In genomic region chr1:163885510-163885909, GRCh38 we compare ENCODE assay signal across 27 cellular contexts.
"Had no signal": no experiment of that assay in that cellular context is flagged by ENCODE, and none has a peak within 500 bp of the region (broad histone marks: within the 10 kb centered on the region; RNA-seq: fewer than 3 reads in every experiment).

No MANE protein-coding gene starts in this region.

- H3K36me3 Mint-ChIP-seq: immature natural killer cell, mesothelial cell of epicardium, naive B cell had no signal

- H3K27me3 ChIP-seq: colonic mucosa, esophagus squamous epithelium, foreskin keratinocyte, gastroesophageal sphincter, heart left ventricle, hepatocyte, left lung had no signal

- H3K4me2 ChIP-seq: hepatocyte had no signal

- H3K27ac ChIP-seq: colonic mucosa, epithelial cell of prostate, esophagus squamous epithelium, foreskin keratinocyte, gastroesophageal sphincter, heart left ventricle, hepatocyte, left lung, lower lobe of right lung had no signal

- H3K4me3 Mint-ChIP-seq: dendritic cell treated with granulocyte-macrophage colony-stimulating factor and Interleukin-4, amounts not matched to agents 40 ng/mL and 50 ng/mL, for 4 days; effector memory CD8-positive, alpha-beta T cell; endodermal cell; immature natural killer cell; mesothelial cell of epicardium; naive B cell had no signal

- H3K4me1 ChIP-seq: colonic mucosa, gastroesophageal sphincter, left lung, lower lobe of right lung had no signal

- H3K4me3 ChIP-seq: colonic mucosa, esophagus squamous epithelium, gastroesophageal sphincter, heart left ventricle, hepatocyte, left lung, lower lobe of right lung, mucosa of descending colon had no signal

- H3K27me3 Mint-ChIP-seq: dendritic cell treated with granulocyte-macrophage colony-stimulating factor and Interleukin-4, amounts not matched to agents 40 ng/mL and 50 ng/mL, for 4 days; effector memory CD8-positive, alpha-beta T cell; naive B cell had no signal

- DNase-seq: colonic mucosa; cortex of kidney; effector CD8-positive, alpha-beta T cell; effector memory CD8-positive, alpha-beta T cell; endodermal cell; erythroblast; esophagus squamous epithelium; foreskin keratinocyte; heart left ventricle; hypothalamus; immature natural killer cell; islet precursor cell; kidney; kidney glomerular epithelial cell; left colon; left lung; left ventricle myocardium superior; lower lobe of right lung; mesenchymal stem cell; mucosa of descending colon; naive B cell had no signal

- ATAC-seq: effector memory CD8-positive, alpha-beta T cell; esophagus mucosa; foreskin keratinocyte; gastroesophageal sphincter; heart left ventricle; left colon; left lung; left ventricle myocardium superior; lower lobe of right lung; mucosa of descending colon had no signal

- H3K79me2 ChIP-seq: hepatocyte had no signal

- H3K36me3 ChIP-seq: colonic mucosa, esophagus squamous epithelium, gastroesophageal sphincter, heart left ventricle, left lung, lower lobe of right lung had no signal

- H2AFZ ChIP-seq: hepatocyte had no signal

- H3K4me1 Mint-ChIP-seq: immature natural killer cell, naive B cell had no signal

- H3K9me3 ChIP-seq: colonic mucosa, esophagus squamous epithelium, gastroesophageal sphincter, heart left ventricle, left lung, lower lobe of right lung, mucosa of descending colon had no signal

- H3K9me3 Mint-ChIP-seq: dendritic cell treated with granulocyte-macrophage colony-stimulating factor and Interleukin-4, amounts not matched to agents 40 ng/mL and 50 ng/mL, for 4 days; endodermal cell had no signal

- H3K27ac Mint-ChIP-seq: dendritic cell treated with granulocyte-macrophage colony-stimulating factor and Interleukin-4, amounts not matched to agents 40 ng/mL and 50 ng/mL, for 4 days; effector memory CD8-positive, alpha-beta T cell; endodermal cell; immature natural killer cell; mesothelial cell of epicardium; naive B cell had no signal
